11 cellular contexts compared by ENCODE assay signal in genomic region chr17:29583324-29584248, GRCh38. TPM values are rescaled to one million over a fixed set of nuclear protein-coding genes. Genes with fewer than 3 reads are reported as not detected.
A peak's percentile ranks its signal among the peaks of the same experiment; 100 is the strongest.
DNase-seq lines count a peak whose midpoint lies in the region; ATAC-seq, FAIRE-seq and TF ChIP-seq lines count a peak whose summit lies in the region.
"Had no signal": no experiment of that assay in that cellular context is flagged by ENCODE, and none has a peak within 500 bp of the region (broad histone marks: within the 10 kb centered on the region; RNA-seq: fewer than 3 reads in every experiment).

No MANE protein-coding gene starts in this region.

- no peak for ATAC-seq in gastrocnemius medialis

- H2BK120ac ChIP-seq in H1 (replicated peaks; ENCODE audit: low read depth, low read length) = no peak overlapping the region

- H3K27ac ChIP-seq in OCI-LY1 (ENCODE audit: low read depth, low read length, poor library complexity, severe bottlenecking) (peak overlapping the region; percentile 65), H1 (ENCODE audit: low read depth, low read length) (no peak overlapping the region), gastrocnemius medialis (peak overlapping the region; percentile 72 to 90 (median 86)), tibial artery (no peak overlapping the region)

- H2BK5ac ChIP-seq in H1 (ENCODE audit: low read depth, low read length) = peak overlapping the region; percentile 8; the same call in 1 of the 2 replicates

- H3K79me2 ChIP-seq in OCI-LY1 (ENCODE audit: insufficient read depth, low read length) (0 out of 2 replicates have a peak, but pooled peaks cover 9% of the 10 kb centered on the region), H1 (ENCODE audit: control insufficient read depth in 1 of 2, insufficient read depth in 2 of 2, low read length in 2 of 2) (peaks cover 0 to 39% of the 10 kb centered on the region in 2 experiments; a peak in 2 of 4 replicates)

- TF ChIP-seq EP300 in H1 (IDR thresholded peaks at IDR 0.05; ENCODE audit: borderline replicate concordance in 1 of 2, low read depth in 2 of 2, low read length in 2 of 2) = no peak

- H3K4me2 ChIP-seq in OCI-LY1 (ENCODE audit: low read length) (no peak overlapping the region), H1 (ENCODE audit: insufficient read depth in 1 of 2, low read depth in 2 of 2, low read length in 2 of 2) (0 out of 4 replicates have a peak overlapping the region, but pooled peaks of 1 of the 2 experiments have one; percentile 2)

- no peaks in the 10 kb centered on the region for H4K20me1 ChIP-seq in OCI-LY1 (ENCODE audit: insufficient read depth, low read length)
- H4K20me1 ChIP-seq in H1 (replicated peaks in 1 of 2; ENCODE audit: control insufficient read depth in 1 of 2, insufficient read depth in 2 of 2, low read length in 2 of 2) = peaks cover 12 to 35% of the 10 kb centered on the region in 2 experiments

- H3K14ac ChIP-seq in H1 (ENCODE audit: insufficient read length) = no peak overlapping the region

- H3K23ac ChIP-seq in H1 (ENCODE audit: insufficient read length) = no peak overlapping the region

- no peak overlapping the region for H3K4me3 Mint-ChIP-seq in activated CD4-positive, alpha-beta T cell treated with anti-CD3 and anti-CD28 coated beads, Interleukin-2, amount 10 ng/mL, durations not matched to agents 24 days and 14 days

- no peaks in the 10 kb centered on the region for H3K9me3 Mint-ChIP-seq in activated CD4-positive, alpha-beta T cell treated with anti-CD3 and anti-CD28 coated beads, Interleukin-2, amount 10 ng/mL, durations not matched to agents 24 days and 14 days

- H2AFZ ChIP-seq in OCI-LY1 (ENCODE audit: low read length) = no peak overlapping the region
- H2AFZ ChIP-seq in H1 (ENCODE audit: low read length) = no peak overlapping the region

- H2AK5ac ChIP-seq in H1 (ENCODE audit: low read depth, low read length) = 0 out of 2 replicates have a peak overlapping the region, but pooled peaks have one; percentile 26

- TF ChIP-seq RAD21 in H1 (IDR thresholded peaks at IDR 0.05 in 1 of 2, conservative IDR thresholded peaks at IDR 0.05 in 1 of 2; ENCODE audit: low read depth in 2 of 2, low read length in 2 of 2) = no peak

- no peak overlapping the region; the same call in 1 of the 2 replicates for H2BK20ac ChIP-seq in H1 (ENCODE audit: low read length)

- H3K4ac ChIP-seq in H1 (replicated peaks; ENCODE audit: insufficient read length, low read depth, low read length) = no peak overlapping the region

- H2BK15ac ChIP-seq in H1 (ENCODE audit: low read length) = 0 out of 2 replicates have a peak overlapping the region, but pooled peaks have one; percentile 7

- DNase-seq in activated CD4-positive, alpha-beta T cell treated with anti-CD3 and anti-CD28 coated beads, Interleukin-2, amount 10 ng/mL, durations not matched to agents 24 days and 14 days = no peak
- no peak for DNase-seq in activated CD4-positive, alpha-beta T cell treated with anti-CD3 and anti-CD28 coated beads for 48 hours
- no peak for DNase-seq in H1 (ENCODE audit: low read depth in 1 of 2, low spot score in 2 of 2)
- no peak for DNase-seq in gastrocnemius medialis
- no peak for DNase-seq in SKM-1 treated with dmso at 0.1 percent for 144 hours (lab: John Stamatoyannopoulos, UW; ENCODE audit: unreplicated experiment)
- DNase-seq in stimulated activated CD4-positive, alpha-beta T cell treated with anti-CD3 and anti-CD28 coated beads, Interleukin-4, amount 100 ng/mL, for 4 hours = no peak
- DNase-seq in tibial artery = no peak
- DNase-seq: activated CD4-positive, CD25-positive, alpha-beta regulatory T cell; NK-92 treated with Interleukin-12 subunit alpha and Interleukin-12 subunit beta, amount 100 ng/mL, for 24 hours had no signal

- H3K9me3 ChIP-seq in OCI-LY1 (ENCODE audit: low read length) (no peaks in the 10 kb centered on the region), H1 (ENCODE audit: insufficient read depth in 2 of 2, low read depth in 1 of 2, low read length in 1 of 2) (no peaks in the 10 kb centered on the region), gastrocnemius medialis (no peaks in the 10 kb centered on the region), tibial artery (no peaks in the 10 kb centered on the region)
- H3K9me3 ChIP-seq: ascending aorta had no signal

- H3K23me2 ChIP-seq in H1 (ENCODE audit: low read depth, low read length) = peaks cover 4% of the 10 kb centered on the region; the same call in 1 of the 2 replicates

- WGBS in H1 (ENCODE audit: extremely low coverage in 1 of 2, insufficient coverage in 1 of 2, insufficient read length in 1 of 2, insufficient replicate concordance in 2 of 2, low coverage in 1 of 2, low lambda C conversion rate in 2 of 2, missing lambda C conversion rate in 1 of 2), 2 experiments = 88% methylated on average over 14 of the region's 16 CpGs; no CpG with 5 or more reads in 1 of the 2 experiments

- H3K4me1 ChIP-seq in OCI-LY1 (ENCODE audit: insufficient read depth, low read length, severe bottlenecking) (peaks cover 52% of the 10 kb centered on the region), H1 (replicated peaks in 1 of 4; ENCODE audit: control insufficient read depth in 3 of 4, insufficient read depth in 4 of 4, low read length in 3 of 4) (peaks cover 7 to 24% (median 19%) of the 10 kb centered on the region in 4 experiments), gastrocnemius medialis (peaks cover 51 to 57% of the 10 kb centered on the region in 2 donors), tibial artery (peaks cover 0 to 42% (median 35%) of the 10 kb centered on the region in 4 donors)

- no peaks in the 10 kb centered on the region for H3F3A ChIP-seq in OCI-LY1 (ENCODE audit: insufficient read depth, low read length)

- no peak overlapping the region; the same call in 1 of the 2 replicates for H3K9ac ChIP-seq in OCI-LY1 (ENCODE audit: low read length)
- H3K9ac ChIP-seq in H1 (replicated peaks in 1 of 4; ENCODE audit: extremely low read depth in 1 of 4, low read depth in 3 of 4, low read length in 3 of 4) = no peak overlapping the region

- peaks cover 19% of the 10 kb centered on the region for H3K79me1 ChIP-seq in H1 (ENCODE audit: low read depth, low read length)

- no peak overlapping the region; the same call in 1 of the 2 replicates for H4K8ac ChIP-seq in H1 (ENCODE audit: extremely low read depth, insufficient read depth, low read length)

- intact Hi-C loops in activated CD4-positive, alpha-beta T cell treated with anti-CD3 and anti-CD28 coated beads, Interleukin-2, amount 10 ng/mL, durations not matched to agents 24 days and 14 days (cut with micrococcal nuclease) = loop anchor here (5.0 kb wide), 1 partner anchor 194 kb away; no protein-coding TSS in a partner anchor
- intact Hi-C loops in gastrocnemius medialis (cut with DNase I; ENCODE audit: low total_unique reads) = loop anchor here (10.0 kb wide), 1 partner anchor 441 kb away; no protein-coding TSS in a partner anchor
- intact Hi-C loops in tibial artery (cut with DNase I; ENCODE audit: low total_unique reads) = no loop called here

- peaks cover 38% of the 10 kb centered on the region for H3K4me1 Mint-ChIP-seq in activated CD4-positive, alpha-beta T cell treated with anti-CD3 and anti-CD28 coated beads, Interleukin-2, amount 10 ng/mL, durations not matched to agents 24 days and 14 days

- no peaks in the 10 kb centered on the region for H3K9me2 ChIP-seq in OCI-LY1 (ENCODE audit: low read depth, low read length)

- peaks cover 27% of the 10 kb centered on the region for H3K36me3 Mint-ChIP-seq in activated CD4-positive, alpha-beta T cell treated with anti-CD3 and anti-CD28 coated beads, Interleukin-2, amount 10 ng/mL, durations not matched to agents 24 days and 14 days (ENCODE audit: low read depth)

- FAIRE-seq in H1 (lab: Jason Lieb, UNC) = no peak

- H3K27ac Mint-ChIP-seq in activated CD4-positive, alpha-beta T cell treated with anti-CD3 and anti-CD28 coated beads, Interleukin-2, amount 10 ng/mL, durations not matched to agents 24 days and 14 days = peak overlapping the region; percentile 46

- H3K27me3 ChIP-seq in OCI-LY1 (ENCODE audit: insufficient read depth, low read length) = no peaks in the 10 kb centered on the region
- no peaks in the 10 kb centered on the region for H3K27me3 ChIP-seq in H1 (replicated peaks in 1 of 4; ENCODE audit: control insufficient read depth in 3 of 4, extremely low read depth in 1 of 4, insufficient read depth in 3 of 4, low read length in 3 of 4)
- H3K27me3 ChIP-seq in gastrocnemius medialis = no peaks in the 10 kb centered on the region
- no peaks in the 10 kb centered on the region for H3K27me3 ChIP-seq in tibial artery
- H3K27me3 ChIP-seq: ascending aorta had no signal

- no peak for TF ChIP-seq POLR2A in H1 (IDR thresholded peaks at IDR 0.05; ENCODE audit: control extremely low read depth in 1 of 2, low read depth in 2 of 2, low read length in 2 of 2)
- TF ChIP-seq POLR2A in gastrocnemius medialis (IDR thresholded peaks at IDR 0.05) = no peak

- peaks cover 36% of the 10 kb centered on the region for H3K36me3 ChIP-seq in OCI-LY1 (ENCODE audit: insufficient read depth, low read length)
- H3K36me3 ChIP-seq in H1 (ENCODE audit: control insufficient read depth in 2 of 4, insufficient read depth in 4 of 4, low read length in 3 of 4) = peaks cover 0 to 6% (median 4%) of the 10 kb centered on the region in 4 experiments; a peak in 2 of 8 replicates
- peaks cover 0 to 37% of the 10 kb centered on the region in 2 donors for H3K36me3 ChIP-seq in gastrocnemius medialis
- peaks cover 7 to 44% (median 28%) of the 10 kb centered on the region in 3 donors for H3K36me3 ChIP-seq in tibial artery

- H4K91ac ChIP-seq in H1 (replicated peaks; ENCODE audit: insufficient read length, low read length) = peak overlapping the region; percentile 2

- CTCF ChIA-PET in H1 (lab: Charles Lee; ENCODE audit: partially characterized antibody) = interaction anchor here (4.1 to 15.3 kb wide), 4 partner anchors 9 to 36 kb away, joined by 19 to 193 read pairs (median 126); partner anchors contain the start of genes ABHD15, ANKRD13B, CORO6 and TP53I13

- H4K5ac ChIP-seq in H1 (ENCODE audit: insufficient read length, low read depth, low read length) = no peak overlapping the region

- H3K56ac ChIP-seq in H1 (replicated peaks; ENCODE audit: insufficient read length, low read depth, low read length) = no peak overlapping the region

- H3K18ac ChIP-seq in H1 (ENCODE audit: extremely low read depth, low read length) = no peak overlapping the region

- H3K27me3 Mint-ChIP-seq in activated CD4-positive, alpha-beta T cell treated with anti-CD3 and anti-CD28 coated beads, Interleukin-2, amount 10 ng/mL, durations not matched to agents 24 days and 14 days = no peaks in the 10 kb centered on the region

- in situ Hi-C loops in gastrocnemius medialis (cut with MboI; ENCODE audit: low sequenced_read_pairs in 4 of 4) = loop anchor here in 1 of 4 donors (25.0 kb wide), 1 partner anchor 354 kb away; the partner anchor contains the start of genes EFCAB5 and SSH2

- TF ChIP-seq CTCF in OCI-LY1 (IDR thresholded peaks at IDR 0.05; ENCODE audit: low read length) (no peak), H1 (IDR thresholded peaks at IDR 0.05; ENCODE audit: control extremely low read depth in 1 of 3, insufficient read depth in 1 of 3, low read depth in 1 of 3, low read length in 3 of 3) (no peak), gastrocnemius medialis (IDR thresholded peaks at IDR 0.05 in 4 of 5, conservative IDR thresholded peaks at IDR 0.05 in 1 of 5) (no peak), tibial artery (IDR thresholded peaks at IDR 0.05) (no peak)

- POLR2A ChIA-PET in H1 (lab: Charles Lee; ENCODE audit: partially characterized antibody) = interaction anchor here (1.0 to 5.1 kb wide), 2 partner anchors 8 to 9 kb away, joined by 3 to 19 read pairs; partner anchors contain the start of gene ANKRD13B

- peak overlapping the region; percentile 50; the same call in 1 of the 2 replicates for H2BK12ac ChIP-seq in H1 (ENCODE audit: low read depth, low read length)

- H3K4me3 ChIP-seq in OCI-LY1 (ENCODE audit: low read depth, low read length, poor library complexity, severe bottlenecking) (no peak overlapping the region), H1 (ENCODE audit: extremely low read depth in 1 of 4, insufficient read depth in 2 of 4, low read depth in 3 of 4, low read length in 4 of 4) (no peak overlapping the region), gastrocnemius medialis (peak overlapping the region in 1 of 4 donors; percentile 82), tibial artery (no peak overlapping the region)
- H3K4me3 ChIP-seq: ascending aorta had no signal

RNA-seq across cellular contexts. Expression of gene GIT1, which starts 5.9 kb away (rescaled TPM):
- 91.3 and 91.4 TPM in 2 replicates for total RNA-seq in activated CD4-positive, alpha-beta T cell treated with anti-CD3 and anti-CD28 coated beads, Interleukin-2, amount 10 ng/mL, durations not matched to agents 24 days and 14 days
- 60.6 and 62.4 TPM in 2 replicates for total RNA-seq in H1 (2021; fragmentation: NEBNext Ultra II Directional; extraction: Animal tissue kit (Norgen Biotek cat#: 25700))
- polyA plus RNA-seq in H1 (2011; rRNA removed) = 63.0 and 80.7 TPM in 2 replicates
- polyA plus RNA-seq in H1 (2011; cell fraction: cytosol; rRNA removed) = 43.3 TPM
- 93.3 TPM for polyA plus RNA-seq in H1 (2011; cell fraction: nucleus; rRNA removed)
- 36.7 to 55.7 TPM (median 48.9 TPM) in 4 replicates for polyA plus RNA-seq in H1 (2012, experiment 1 of 2)
- polyA plus RNA-seq in H1 (2012, experiment 2 of 2) = 54.3 TPM
- polyA plus RNA-seq in H1 (2013, experiment 1 of 2) = 45.0 TPM
- 45.5 TPM for polyA plus RNA-seq in H1 (2013, experiment 2 of 2)
- polyA minus RNA-seq in H1 (2011; rRNA and poly(A)+ RNA removed) = 45.9 and 62.5 TPM in 2 replicates
- 42.9 TPM for polyA minus RNA-seq in H1 (2011; cell fraction: cytosol; rRNA and poly(A)+ RNA removed)
- polyA minus RNA-seq in H1 (2011; cell fraction: nucleus; rRNA and poly(A)+ RNA removed) = 55.6 TPM
- 10 to 100 TPM; 30.2 to 62.2 (median 41.1) TPM for total RNA-seq in gastrocnemius medialis

RNA-seq across cellular contexts. Expression of gene ANKRD13B, which starts 9.3 kb away (rescaled TPM):
- total RNA-seq in activated CD4-positive, alpha-beta T cell treated with anti-CD3 and anti-CD28 coated beads, Interleukin-2, amount 10 ng/mL, durations not matched to agents 24 days and 14 days = 43.1 and 49.8 TPM in 2 replicates
- 41.0 and 48.5 TPM in 2 replicates for total RNA-seq in H1 (2021; fragmentation: NEBNext Ultra II Directional; extraction: Animal tissue kit (Norgen Biotek cat#: 25700))
- polyA plus RNA-seq in H1 (2011; rRNA removed) = 16.4 and 30.3 TPM in 2 replicates
- polyA plus RNA-seq in H1 (2011; cell fraction: cytosol; rRNA removed) = 17.6 TPM
- 167 TPM for polyA plus RNA-seq in H1 (2011; cell fraction: nucleus; rRNA removed)
- polyA plus RNA-seq in H1 (2012, experiment 1 of 2) = 25.6 to 40.3 TPM (median 33.5 TPM) in 4 replicates
- 22.3 TPM for polyA plus RNA-seq in H1 (2012, experiment 2 of 2)
- polyA plus RNA-seq in H1 (2013, experiment 1 of 2) = 21.9 TPM
- polyA plus RNA-seq in H1 (2013, experiment 2 of 2) = 20.2 TPM
- 7.7 and 13.1 TPM in 2 replicates for polyA minus RNA-seq in H1 (2011; rRNA and poly(A)+ RNA removed)
- 22.4 TPM for polyA minus RNA-seq in H1 (2011; cell fraction: cytosol; rRNA and poly(A)+ RNA removed)
- 33.4 TPM for polyA minus RNA-seq in H1 (2011; cell fraction: nucleus; rRNA and poly(A)+ RNA removed)
- total RNA-seq in gastrocnemius medialis = 10 to 100 TPM in 1 of 4 donors, 1 to 10 TPM in 3; 8.2 to 11.5 (median 9.2) TPM

RNA-seq across cellular contexts. Expression of gene TP53I13, which starts 15.1 kb away (rescaled TPM):
- total RNA-seq in activated CD4-positive, alpha-beta T cell treated with anti-CD3 and anti-CD28 coated beads, Interleukin-2, amount 10 ng/mL, durations not matched to agents 24 days and 14 days = 69.7 and 77.9 TPM in 2 replicates
- 21.1 and 22.4 TPM in 2 replicates for total RNA-seq in H1 (2021; fragmentation: NEBNext Ultra II Directional; extraction: Animal tissue kit (Norgen Biotek cat#: 25700))
- 35.7 and 42.6 TPM in 2 replicates for polyA plus RNA-seq in H1 (2011; rRNA removed)
- 33.3 TPM for polyA plus RNA-seq in H1 (2011; cell fraction: cytosol; rRNA removed)
- 97.5 TPM for polyA plus RNA-seq in H1 (2011; cell fraction: nucleus; rRNA removed)
- 13.5 to 25.6 TPM (median 22.3 TPM) in 4 replicates for polyA plus RNA-seq in H1 (2012, experiment 1 of 2)
- 20.0 TPM for polyA plus RNA-seq in H1 (2012, experiment 2 of 2)
- 26.9 TPM for polyA plus RNA-seq in H1 (2013, experiment 1 of 2)
- 24.1 TPM for polyA plus RNA-seq in H1 (2013, experiment 2 of 2)
- 6.4 and 7.7 TPM in 2 replicates for polyA minus RNA-seq in H1 (2011; rRNA and poly(A)+ RNA removed)
- polyA minus RNA-seq in H1 (2011; cell fraction: cytosol; rRNA and poly(A)+ RNA removed) = 15.0 TPM
- polyA minus RNA-seq in H1 (2011; cell fraction: nucleus; rRNA and poly(A)+ RNA removed) = 31.3 TPM
- total RNA-seq in gastrocnemius medialis = 10 to 100 TPM; 31.0 to 50.2 (median 32.1) TPM

RNA-seq across cellular contexts. Expression of gene ABHD15, which starts 16.7 kb away (rescaled TPM):
- total RNA-seq in activated CD4-positive, alpha-beta T cell treated with anti-CD3 and anti-CD28 coated beads, Interleukin-2, amount 10 ng/mL, durations not matched to agents 24 days and 14 days = 20.0 and 20.1 TPM in 2 replicates
- 1.6 and 1.7 TPM in 2 replicates for total RNA-seq in H1 (2021; fragmentation: NEBNext Ultra II Directional; extraction: Animal tissue kit (Norgen Biotek cat#: 25700))
- polyA plus RNA-seq in H1 (2011; rRNA removed) = 0.88 and 1.2 TPM in 2 replicates
- 1.2 TPM for polyA plus RNA-seq in H1 (2011; cell fraction: cytosol; rRNA removed)
- 1.6 TPM for polyA plus RNA-seq in H1 (2011; cell fraction: nucleus; rRNA removed)
- polyA plus RNA-seq in H1 (2012, experiment 1 of 2) = 1.3 to 1.6 TPM (median 1.5 TPM) in 4 replicates
- polyA plus RNA-seq in H1 (2012, experiment 2 of 2) = 1.9 TPM
- 1.3 TPM for polyA plus RNA-seq in H1 (2013, experiment 1 of 2)
- 1.3 TPM for polyA plus RNA-seq in H1 (2013, experiment 2 of 2)
- polyA minus RNA-seq in H1 (2011; rRNA and poly(A)+ RNA removed) = 1.8 and 2.1 TPM in 2 replicates
- 1.4 TPM for polyA minus RNA-seq in H1 (2011; cell fraction: cytosol; rRNA and poly(A)+ RNA removed)
- 3.0 TPM for polyA minus RNA-seq in H1 (2011; cell fraction: nucleus; rRNA and poly(A)+ RNA removed)
- total RNA-seq in gastrocnemius medialis = 1 to 10 TPM; 2.6 to 5.7 (median 5.0) TPM

RNA-seq across cellular contexts. Expression of gene CORO6, which starts 39.1 kb away (rescaled TPM):
- 5.6 and 6.4 TPM in 2 replicates for total RNA-seq in activated CD4-positive, alpha-beta T cell treated with anti-CD3 and anti-CD28 coated beads, Interleukin-2, amount 10 ng/mL, durations not matched to agents 24 days and 14 days
- 2.1 and 2.5 TPM in 2 replicates for total RNA-seq in H1 (2021; fragmentation: NEBNext Ultra II Directional; extraction: Animal tissue kit (Norgen Biotek cat#: 25700))
- 8.6 and 13.3 TPM in 2 replicates for polyA plus RNA-seq in H1 (2011; rRNA removed)
- polyA plus RNA-seq in H1 (2011; cell fraction: cytosol; rRNA removed) = 10.9 TPM
- 106 TPM for polyA plus RNA-seq in H1 (2011; cell fraction: nucleus; rRNA removed)
- 3.1 to 6.2 TPM (median 5.5 TPM) in 4 replicates for polyA plus RNA-seq in H1 (2012, experiment 1 of 2)
- polyA plus RNA-seq in H1 (2012, experiment 2 of 2) = 3.1 TPM
- polyA plus RNA-seq in H1 (2013, experiment 1 of 2) = 3.6 TPM
- 3.3 TPM for polyA plus RNA-seq in H1 (2013, experiment 2 of 2)
- 7.3 and 10.4 TPM in 2 replicates for polyA minus RNA-seq in H1 (2011; rRNA and poly(A)+ RNA removed)
- polyA minus RNA-seq in H1 (2011; cell fraction: cytosol; rRNA and poly(A)+ RNA removed) = 3.2 TPM
- 10.5 TPM for polyA minus RNA-seq in H1 (2011; cell fraction: nucleus; rRNA and poly(A)+ RNA removed)
- total RNA-seq in gastrocnemius medialis = 100 to 1,000 TPM; 409 to 694 (median 563) TPM

Comparison
In these comparisons a context has a peak if more than half of its experiments do, and no peak if none do; other contexts are left out.
1. H3K27ac ChIP-seq: peak in OCI-LY1 (single experiment) and gastrocnemius medialis (4 of 4); none in H1 (single experiment) and tibial artery (0 of 2).